In the genomic region with DNA sequence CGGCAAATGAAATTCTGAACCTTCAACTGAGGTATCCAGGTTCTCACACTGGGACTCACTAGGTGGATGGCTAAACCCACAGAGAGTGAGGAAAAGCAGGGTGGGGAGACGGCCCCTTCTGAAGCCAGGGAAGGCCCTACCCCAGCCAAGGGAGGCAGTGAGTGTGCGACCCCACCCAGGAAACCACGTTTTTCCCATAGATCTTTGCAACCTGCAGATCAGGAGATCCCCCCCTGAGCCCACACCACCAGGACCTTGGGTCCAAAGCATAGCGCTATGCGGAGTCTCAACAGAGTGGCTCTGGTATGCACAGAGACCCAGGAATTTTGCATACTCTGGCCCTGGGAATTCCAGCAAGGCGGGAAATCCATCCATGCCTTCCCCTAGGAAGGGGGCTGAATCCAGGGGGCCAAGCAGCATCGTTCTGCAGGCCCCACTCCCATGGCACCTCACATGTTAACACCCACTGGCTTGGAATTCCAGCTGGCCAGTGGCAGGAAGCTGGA, we compare ENCODE assay signal across 1 cellular context.
TF ChIP-seq lines count a peak whose summit lies in the region.

No MANE protein-coding gene starts in this region.

TF ChIP-seq in HepG2, 621 proteins besides CTCF, POLR2A, EP300 and RAD21 (continued from another document and continues in another):
- TF ChIP-seq, protein P1, sequence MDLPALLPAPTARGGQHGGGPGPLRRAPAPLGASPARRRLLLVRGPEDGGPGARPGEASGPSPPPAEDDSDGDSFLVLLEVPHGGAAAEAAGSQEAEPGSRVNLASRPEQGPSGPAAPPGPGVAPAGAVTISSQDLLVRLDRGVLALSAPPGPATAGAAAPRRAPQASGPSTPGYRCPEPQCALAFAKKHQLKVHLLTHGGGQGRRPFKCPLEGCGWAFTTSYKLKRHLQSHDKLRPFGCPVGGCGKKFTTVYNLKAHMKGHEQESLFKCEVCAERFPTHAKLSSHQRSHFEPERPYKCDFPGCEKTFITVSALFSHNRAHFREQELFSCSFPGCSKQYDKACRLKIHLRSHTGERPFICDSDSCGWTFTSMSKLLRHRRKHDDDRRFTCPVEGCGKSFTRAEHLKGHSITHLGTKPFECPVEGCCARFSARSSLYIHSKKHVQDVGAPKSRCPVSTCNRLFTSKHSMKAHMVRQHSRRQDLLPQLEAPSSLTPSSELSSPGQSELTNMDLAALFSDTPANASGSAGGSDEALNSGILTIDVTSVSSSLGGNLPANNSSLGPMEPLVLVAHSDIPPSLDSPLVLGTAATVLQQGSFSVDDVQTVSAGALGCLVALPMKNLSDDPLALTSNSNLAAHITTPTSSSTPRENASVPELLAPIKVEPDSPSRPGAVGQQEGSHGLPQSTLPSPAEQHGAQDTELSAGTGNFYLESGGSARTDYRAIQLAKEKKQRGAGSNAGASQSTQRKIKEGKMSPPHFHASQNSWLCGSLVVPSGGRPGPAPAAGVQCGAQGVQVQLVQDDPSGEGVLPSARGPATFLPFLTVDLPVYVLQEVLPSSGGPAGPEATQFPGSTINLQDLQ (CRISPR knock-in tag; IDR thresholded peaks at IDR 0.05), result no peak
- TF ChIP-seq ASH2L (IDR thresholded peaks at IDR 0.05; ENCODE audit: insufficient read length, low read depth, low read length) (no peak), CC2D1A (CRISPR knock-in tag; IDR thresholded peaks at IDR 0.05) (no peak), ELF3 (CRISPR knock-in tag; IDR thresholded peaks at IDR 0.05) (no peak), KLF12 (CRISPR knock-in tag; IDR thresholded peaks at IDR 0.05; ENCODE audit: borderline replicate concordance) (0 out of 2 replicates have a peak, but pooled peaks have one; percentile 38), ZNF20 (CRISPR knock-in tag; IDR thresholded peaks at IDR 0.05) (no peak), ZNF83 (CRISPR knock-in tag; IDR thresholded peaks at IDR 0.05; ENCODE audit: borderline replicate concordance) (no peak), ZNF136 (CRISPR knock-in tag; IDR thresholded peaks at IDR 0.05; ENCODE audit: low read depth) (no peak), ZSCAN9 (CRISPR knock-in tag; IDR thresholded peaks at IDR 0.05; ENCODE audit: borderline replicate concordance) (no peak), ZSCAN30 (CRISPR knock-in tag; IDR thresholded peaks at IDR 0.05) (no peak), NFKBIZ (CRISPR knock-in tag; IDR thresholded peaks at IDR 0.05) (no peak), ZC3H4 (CRISPR knock-in tag; IDR thresholded peaks at IDR 0.05; ENCODE audit: borderline replicate concordance) (no peak), PHF21A (CRISPR knock-in tag; IDR thresholded peaks at IDR 0.05) (no peak), RCOR2 (CRISPR knock-in tag; IDR thresholded peaks at IDR 0.05) (no peak), NFYB (CRISPR knock-in tag; IDR thresholded peaks at IDR 0.05) (no peak), MIER2 (CRISPR knock-in tag; IDR thresholded peaks at IDR 0.05) (no peak), PTBP1 (IDR thresholded peaks at IDR 0.05; ENCODE audit: low read depth, low read length, poor library complexity, severe bottlenecking) (no peak), ZNF660 (CRISPR knock-in tag; IDR thresholded peaks at IDR 0.05; ENCODE audit: borderline replicate concordance, low read depth) (no peak), NR2C2 (CRISPR knock-in tag; IDR thresholded peaks at IDR 0.05; ENCODE audit: borderline replicate concordance) (no peak), ZMYM4 (CRISPR knock-in tag; IDR thresholded peaks at IDR 0.05) (no peak), LCORL (IDR thresholded peaks at IDR 0.05) (no peak), LCORL (CRISPR knock-in tag; IDR thresholded peaks at IDR 0.05) (peak; percentile 50), AGO1 (IDR thresholded peaks at IDR 0.05; ENCODE audit: low read depth, low read length, poor library complexity, severe bottlenecking) (no peak), ONECUT2 (CRISPR knock-in tag; IDR thresholded peaks at IDR 0.05) (no peak), ZNF431 (CRISPR knock-in tag; IDR thresholded peaks at IDR 0.05; ENCODE audit: borderline replicate concordance, low read depth) (no peak), SIX4 (CRISPR knock-in tag; IDR thresholded peaks at IDR 0.05) (no peak), ZNF207 (IDR thresholded peaks at IDR 0.05; ENCODE audit: borderline replicate concordance) (no peak), ZFY (CRISPR knock-in tag; IDR thresholded peaks at IDR 0.05) (peak; percentile 59), ZNF292 (CRISPR knock-in tag; IDR thresholded peaks at IDR 0.05; ENCODE audit: borderline replicate concordance, low read depth) (no peak), ZBTB1 (CRISPR knock-in tag; IDR thresholded peaks at IDR 0.05; ENCODE audit: borderline replicate concordance) (no peak), HOXA3 (CRISPR knock-in tag; IDR thresholded peaks at IDR 0.05) (no peak; the same call in 1 of the 2 replicates), IRF2 (CRISPR knock-in tag; IDR thresholded peaks at IDR 0.05) (no peak), SNAI1 (CRISPR knock-in tag; IDR thresholded peaks at IDR 0.05; ENCODE audit: borderline replicate concordance) (no peak), ZNF256 (CRISPR knock-in tag; conservative IDR thresholded peaks at IDR 0.05) (no peak), ZNF160 (CRISPR knock-in tag; IDR thresholded peaks at IDR 0.05) (no peak), NCOA2 (CRISPR knock-in tag; IDR thresholded peaks at IDR 0.05) (no peak), SETDB1 (CRISPR knock-in tag; IDR thresholded peaks at IDR 0.05; ENCODE audit: borderline replicate concordance) (no peak), ZNF629 (CRISPR knock-in tag; conservative IDR thresholded peaks at IDR 0.05) (no peak), KDM5B (CRISPR knock-in tag; IDR thresholded peaks at IDR 0.05; ENCODE audit: borderline replicate concordance) (peak; percentile 36; the same call in 1 of the 2 replicates), TEAD3 (CRISPR knock-in tag; optimal IDR thresholded peaks at IDR 0.05; ENCODE audit: borderline replicate concordance) (peak; percentile 71), ZNF430 (CRISPR knock-in tag; IDR thresholded peaks at IDR 0.05) (peak; percentile 48; the same call in 1 of the 2 replicates), ZZZ3 (CRISPR knock-in tag; IDR thresholded peaks at IDR 0.05; ENCODE audit: borderline replicate concordance) (no peak), HDAC6 (IDR thresholded peaks at IDR 0.05; ENCODE audit: low read depth, low read length) (no peak), KAT8 (CRISPR knock-in tag; IDR thresholded peaks at IDR 0.05) (no peak), NFKB2 (CRISPR knock-in tag; IDR thresholded peaks at IDR 0.05; ENCODE audit: borderline replicate concordance) (peak; percentile 52; the same call in 1 of the 2 replicates), REXO4 (CRISPR knock-in tag; IDR thresholded peaks at IDR 0.05; ENCODE audit: borderline replicate concordance) (no peak), CHCHD3 (CRISPR knock-in tag; IDR thresholded peaks at IDR 0.05) (no peak), HCFC1 (IDR thresholded peaks at IDR 0.05; ENCODE audit: low read depth, low read length) (no peak), GFI1 (CRISPR knock-in tag; IDR thresholded peaks at IDR 0.05; ENCODE audit: borderline replicate concordance) (no peak), ZNF790 (CRISPR knock-in tag; IDR thresholded peaks at IDR 0.05; ENCODE audit: borderline replicate concordance) (no peak), ZNF501 (CRISPR knock-in tag; IDR thresholded peaks at IDR 0.05) (no peak)
- TF ChIP-seq, protein P2, sequence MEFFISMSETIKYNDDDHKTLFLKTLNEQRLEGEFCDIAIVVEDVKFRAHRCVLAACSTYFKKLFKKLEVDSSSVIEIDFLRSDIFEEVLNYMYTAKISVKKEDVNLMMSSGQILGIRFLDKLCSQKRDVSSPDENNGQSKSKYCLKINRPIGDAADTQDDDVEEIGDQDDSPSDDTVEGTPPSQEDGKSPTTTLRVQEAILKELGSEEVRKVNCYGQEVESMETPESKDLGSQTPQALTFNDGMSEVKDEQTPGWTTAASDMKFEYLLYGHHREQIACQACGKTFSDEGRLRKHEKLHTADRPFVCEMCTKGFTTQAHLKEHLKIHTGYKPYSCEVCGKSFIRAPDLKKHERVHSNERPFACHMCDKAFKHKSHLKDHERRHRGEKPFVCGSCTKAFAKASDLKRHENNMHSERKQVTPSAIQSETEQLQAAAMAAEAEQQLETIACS (CRISPR knock-in tag; IDR thresholded peaks at IDR 0.05), result no peak
- TF ChIP-seq, protein P3, sequence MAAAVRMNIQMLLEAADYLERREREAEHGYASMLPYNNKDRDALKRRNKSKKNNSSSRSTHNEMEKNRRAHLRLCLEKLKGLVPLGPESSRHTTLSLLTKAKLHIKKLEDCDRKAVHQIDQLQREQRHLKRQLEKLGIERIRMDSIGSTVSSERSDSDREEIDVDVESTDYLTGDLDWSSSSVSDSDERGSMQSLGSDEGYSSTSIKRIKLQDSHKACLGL (CRISPR knock-in tag; IDR thresholded peaks at IDR 0.05), result no peak
- TF ChIP-seq, protein P4, sequence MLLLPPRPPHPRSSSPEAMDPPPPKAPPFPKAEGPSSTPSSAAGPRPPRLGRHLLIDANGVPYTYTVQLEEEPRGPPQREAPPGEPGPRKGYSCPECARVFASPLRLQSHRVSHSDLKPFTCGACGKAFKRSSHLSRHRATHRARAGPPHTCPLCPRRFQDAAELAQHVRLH (CRISPR knock-in tag; IDR thresholded peaks at IDR 0.05; ENCODE audit: borderline replicate concordance, low read depth), result no peak
- TF ChIP-seq, protein P5, sequence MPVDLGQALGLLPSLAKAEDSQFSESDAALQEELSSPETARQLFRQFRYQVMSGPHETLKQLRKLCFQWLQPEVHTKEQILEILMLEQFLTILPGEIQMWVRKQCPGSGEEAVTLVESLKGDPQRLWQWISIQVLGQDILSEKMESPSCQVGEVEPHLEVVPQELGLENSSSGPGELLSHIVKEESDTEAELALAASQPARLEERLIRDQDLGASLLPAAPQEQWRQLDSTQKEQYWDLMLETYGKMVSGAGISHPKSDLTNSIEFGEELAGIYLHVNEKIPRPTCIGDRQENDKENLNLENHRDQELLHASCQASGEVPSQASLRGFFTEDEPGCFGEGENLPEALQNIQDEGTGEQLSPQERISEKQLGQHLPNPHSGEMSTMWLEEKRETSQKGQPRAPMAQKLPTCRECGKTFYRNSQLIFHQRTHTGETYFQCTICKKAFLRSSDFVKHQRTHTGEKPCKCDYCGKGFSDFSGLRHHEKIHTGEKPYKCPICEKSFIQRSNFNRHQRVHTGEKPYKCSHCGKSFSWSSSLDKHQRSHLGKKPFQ (CRISPR knock-in tag; IDR thresholded peaks at IDR 0.05; ENCODE audit: insufficient replicate concordance), result no peak
- TF ChIP-seq, protein P6, sequence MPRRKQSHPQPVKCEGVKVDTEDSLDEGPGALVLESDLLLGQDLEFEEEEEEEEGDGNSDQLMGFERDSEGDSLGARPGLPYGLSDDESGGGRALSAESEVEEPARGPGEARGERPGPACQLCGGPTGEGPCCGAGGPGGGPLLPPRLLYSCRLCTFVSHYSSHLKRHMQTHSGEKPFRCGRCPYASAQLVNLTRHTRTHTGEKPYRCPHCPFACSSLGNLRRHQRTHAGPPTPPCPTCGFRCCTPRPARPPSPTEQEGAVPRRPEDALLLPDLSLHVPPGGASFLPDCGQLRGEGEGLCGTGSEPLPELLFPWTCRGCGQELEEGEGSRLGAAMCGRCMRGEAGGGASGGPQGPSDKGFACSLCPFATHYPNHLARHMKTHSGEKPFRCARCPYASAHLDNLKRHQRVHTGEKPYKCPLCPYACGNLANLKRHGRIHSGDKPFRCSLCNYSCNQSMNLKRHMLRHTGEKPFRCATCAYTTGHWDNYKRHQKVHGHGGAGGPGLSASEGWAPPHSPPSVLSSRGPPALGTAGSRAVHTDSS (CRISPR knock-in tag; conservative IDR thresholded peaks at IDR 0.05), result no peak
- TF ChIP-seq, protein P7, sequence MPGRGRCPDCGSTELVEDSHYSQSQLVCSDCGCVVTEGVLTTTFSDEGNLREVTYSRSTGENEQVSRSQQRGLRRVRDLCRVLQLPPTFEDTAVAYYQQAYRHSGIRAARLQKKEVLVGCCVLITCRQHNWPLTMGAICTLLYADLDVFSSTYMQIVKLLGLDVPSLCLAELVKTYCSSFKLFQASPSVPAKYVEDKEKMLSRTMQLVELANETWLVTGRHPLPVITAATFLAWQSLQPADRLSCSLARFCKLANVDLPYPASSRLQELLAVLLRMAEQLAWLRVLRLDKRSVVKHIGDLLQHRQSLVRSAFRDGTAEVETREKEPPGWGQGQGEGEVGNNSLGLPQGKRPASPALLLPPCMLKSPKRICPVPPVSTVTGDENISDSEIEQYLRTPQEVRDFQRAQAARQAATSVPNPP (CRISPR knock-in tag; IDR thresholded peaks at IDR 0.05), result no peak
- TF ChIP-seq, protein P8, sequence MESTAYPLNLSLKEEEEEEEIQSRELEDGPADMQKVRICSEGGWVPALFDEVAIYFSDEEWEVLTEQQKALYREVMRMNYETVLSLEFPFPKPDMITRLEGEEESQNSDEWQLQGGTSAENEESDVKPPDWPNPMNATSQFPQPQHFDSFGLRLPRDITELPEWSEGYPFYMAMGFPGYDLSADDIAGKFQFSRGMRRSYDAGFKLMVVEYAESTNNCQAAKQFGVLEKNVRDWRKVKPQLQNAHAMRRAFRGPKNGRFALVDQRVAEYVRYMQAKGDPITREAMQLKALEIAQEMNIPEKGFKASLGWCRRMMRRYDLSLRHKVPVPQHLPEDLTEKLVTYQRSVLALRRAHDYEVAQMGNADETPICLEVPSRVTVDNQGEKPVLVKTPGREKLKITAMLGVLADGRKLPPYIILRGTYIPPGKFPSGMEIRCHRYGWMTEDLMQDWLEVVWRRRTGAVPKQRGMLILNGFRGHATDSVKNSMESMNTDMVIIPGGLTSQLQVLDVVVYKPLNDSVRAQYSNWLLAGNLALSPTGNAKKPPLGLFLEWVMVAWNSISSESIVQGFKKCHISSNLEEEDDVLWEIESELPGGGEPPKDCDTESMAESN (CRISPR knock-in tag; conservative IDR thresholded peaks at IDR 0.05), result no peak
- TF ChIP-seq, protein P9, sequence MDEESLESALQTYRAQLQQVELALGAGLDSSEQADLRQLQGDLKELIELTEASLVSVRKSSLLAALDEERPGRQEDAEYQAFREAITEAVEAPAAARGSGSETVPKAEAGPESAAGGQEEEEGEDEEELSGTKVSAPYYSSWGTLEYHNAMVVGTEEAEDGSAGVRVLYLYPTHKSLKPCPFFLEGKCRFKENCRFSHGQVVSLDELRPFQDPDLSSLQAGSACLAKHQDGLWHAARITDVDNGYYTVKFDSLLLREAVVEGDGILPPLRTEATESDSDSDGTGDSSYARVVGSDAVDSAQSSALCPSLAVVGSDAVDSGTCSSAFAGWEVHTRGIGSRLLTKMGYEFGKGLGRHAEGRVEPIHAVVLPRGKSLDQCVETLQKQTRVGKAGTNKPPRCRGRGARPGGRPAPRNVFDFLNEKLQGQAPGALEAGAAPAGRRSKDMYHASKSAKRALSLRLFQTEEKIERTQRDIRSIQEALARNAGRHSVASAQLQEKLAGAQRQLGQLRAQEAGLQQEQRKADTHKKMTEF (CRISPR knock-in tag; IDR thresholded peaks at IDR 0.05), result no peak
- TF ChIP-seq, protein P10, sequence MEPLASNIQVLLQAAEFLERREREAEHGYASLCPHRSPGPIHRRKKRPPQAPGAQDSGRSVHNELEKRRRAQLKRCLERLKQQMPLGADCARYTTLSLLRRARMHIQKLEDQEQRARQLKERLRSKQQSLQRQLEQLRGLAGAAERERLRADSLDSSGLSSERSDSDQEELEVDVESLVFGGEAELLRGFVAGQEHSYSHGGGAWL (CRISPR knock-in tag; IDR thresholded peaks at IDR 0.05), result no peak
